22 cellular contexts compared by ENCODE assay signal in the genomic region with DNA sequence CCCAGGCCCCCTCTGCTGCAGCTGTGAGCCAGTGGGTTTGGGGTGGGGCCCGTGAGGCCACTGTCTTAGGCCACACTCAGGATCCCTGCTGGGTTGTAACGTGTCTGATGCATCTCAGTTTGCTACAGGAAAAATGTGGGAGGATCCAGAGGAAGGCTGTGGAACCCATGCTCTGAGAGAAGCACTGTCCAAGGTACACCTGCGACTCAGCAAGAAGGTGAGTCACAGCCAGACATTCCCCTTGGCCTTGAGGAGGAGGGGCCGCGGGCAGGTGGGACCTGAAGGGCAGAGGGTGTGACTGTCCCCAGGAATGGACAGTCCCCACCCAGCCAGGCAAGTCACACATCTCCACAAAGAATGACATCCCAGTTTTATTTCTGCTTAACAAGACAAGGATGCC. TPM values are rescaled to one million over a fixed set of nuclear protein-coding genes. Genes with fewer than 3 reads are reported as not detected.
DNase-seq lines count a peak whose midpoint lies in the region; ATAC-seq and TF ChIP-seq lines count a peak whose summit lies in the region.
"Had no signal": no experiment of that assay in that cellular context is flagged by ENCODE, and none has a peak within 500 bp of the region (broad histone marks: within the 10 kb centered on the region; RNA-seq: fewer than 3 reads in every experiment).

No MANE protein-coding gene starts in this region.

- no peaks in the 10 kb centered on the region for H3K36me3 Mint-ChIP-seq in activated T-helper 2 cell treated with anti-CD3 and anti-CD28 coated beads, Interferon-gamma antibody, Interleukin-2, Interleukin-4, amounts not matched to agents 10 μg/mL and 5 μg/mL and 100 μg/mL, durations not matched to agents 14 hours and 24 hours and 36 hours (ENCODE audit: low read depth)
- H3K36me3 Mint-ChIP-seq: CD4-positive, alpha-beta memory T cell; IgD-negative memory B cell had no signal

- no peak for TF ChIP-seq CTCF in Peyer's patch (IDR thresholded peaks at IDR 0.05)
- TF ChIP-seq CTCF in hepatocyte (IDR thresholded peaks at IDR 0.05; ENCODE audit: poor library complexity): no peak
- TF ChIP-seq CTCF in mucosa of descending colon (IDR thresholded peaks at IDR 0.05): no peak

- ATAC-seq in mucosa of descending colon (peak; percentile 49), GM18868 (IDR thresholded peaks at IDR 0.05; ENCODE audit: unreplicated experiment) (no peak)

- no peak overlapping the region for H3K27ac ChIP-seq in Peyer's patch
- no peak overlapping the region for H3K27ac ChIP-seq in hepatocyte
- H3K27ac ChIP-seq: 22Rv1, SJSA1 had no signal

- no peaks in the 10 kb centered on the region for H4K20me1 ChIP-seq in hepatocyte (ENCODE audit: insufficient read depth, poor library complexity, severe bottlenecking)

- WGBS in hepatocyte (ENCODE audit: low lambda C conversion rate, missing lambda C conversion rate): 54% methylated on average over 5 of the region's 5 CpGs

- H3K4me1 ChIP-seq in Peyer's patch (no peaks in the 10 kb centered on the region), hepatocyte (ENCODE audit: insufficient read depth) (peaks cover 5% of the 10 kb centered on the region), mucosa of descending colon (ENCODE audit: low read depth) (no peaks in the 10 kb centered on the region)
- H3K4me1 ChIP-seq: SJSA1 had no signal

- no peaks in the 10 kb centered on the region for H3K79me2 ChIP-seq in hepatocyte

- peak; percentile 14 for DNase-seq in DMS53 (lab: John Stamatoyannopoulos, UW)
- no peak for DNase-seq in DMS53 treated with DMSO at 0.1 percent for 48 hours (lab: John Stamatoyannopoulos, UW; ENCODE audit: unreplicated experiment)
- peak in 2 of 3 donors; percentile 62 to 66 for DNase-seq in Peyer's patch
- peak; percentile 69 for DNase-seq in hepatocyte (ENCODE audit: low spot score)
- no peak for DNase-seq in mucosa of descending colon
- DNase-seq in CD1c-positive myeloid dendritic cell (ENCODE audit: extremely low spot score): no peak
- no peak for DNase-seq in activated T-helper 2 cell treated with anti-CD3 and anti-CD28 coated beads, Interferon-gamma antibody, Interleukin-2, Interleukin-4, amounts not matched to agents 10 μg/mL and 5 μg/mL and 100 μg/mL, durations not matched to agents 14 hours and 24 hours and 36 hours (ENCODE audit: low spot score)
- DNase-seq: Calu3; CD4-positive, alpha-beta memory T cell; HCEC 1CT; Kasumi-1; MM.1S; NCI-H1092; NCI-H146; NCI-H2029 treated with DMSO at 0.1 percent for 48 hours; NCI-H2171; NCI-H526 had no signal

- no peaks in the 10 kb centered on the region for H3K4me1 Mint-ChIP-seq in activated T-helper 2 cell treated with anti-CD3 and anti-CD28 coated beads, Interferon-gamma antibody, Interleukin-2, Interleukin-4, amounts not matched to agents 10 μg/mL and 5 μg/mL and 100 μg/mL, durations not matched to agents 14 hours and 24 hours and 36 hours (ENCODE audit: low read depth)
- H3K4me1 Mint-ChIP-seq: CD4-positive, alpha-beta memory T cell; IgD-negative memory B cell had no signal

- no peaks in the 10 kb centered on the region for H3K36me3 ChIP-seq in Peyer's patch
- H3K36me3 ChIP-seq in hepatocyte (replicated peaks; ENCODE audit: insufficient read depth, low read depth): no peaks in the 10 kb centered on the region
- no peaks in the 10 kb centered on the region for H3K36me3 ChIP-seq in mucosa of descending colon (ENCODE audit: low read depth)
- H3K36me3 ChIP-seq: SJSA1 had no signal

- no peak overlapping the region for H3K4me2 ChIP-seq in hepatocyte

- no peaks in the 10 kb centered on the region for H3K9me3 ChIP-seq in Peyer's patch
- H3K9me3 ChIP-seq in hepatocyte (ENCODE audit: low read depth): no peaks in the 10 kb centered on the region
- no peaks in the 10 kb centered on the region for H3K9me3 ChIP-seq in mucosa of descending colon
- H3K9me3 ChIP-seq: SJSA1 had no signal

- H3K4me3 Mint-ChIP-seq in activated T-helper 2 cell treated with anti-CD3 and anti-CD28 coated beads, Interferon-gamma antibody, Interleukin-2, Interleukin-4, amounts not matched to agents 10 μg/mL and 5 μg/mL and 100 μg/mL, durations not matched to agents 14 hours and 24 hours and 36 hours (ENCODE audit: low read depth): no peak overlapping the region
- H3K4me3 Mint-ChIP-seq: CD4-positive, alpha-beta memory T cell; IgD-negative memory B cell had no signal

- peaks cover 3% of the 10 kb centered on the region for H3K27me3 Mint-ChIP-seq in activated T-helper 2 cell treated with anti-CD3 and anti-CD28 coated beads, Interferon-gamma antibody, Interleukin-2, Interleukin-4, amounts not matched to agents 10 μg/mL and 5 μg/mL and 100 μg/mL, durations not matched to agents 14 hours and 24 hours and 36 hours (ENCODE audit: low read depth)

- no peak for TF ChIP-seq POLR2A in Peyer's patch (IDR thresholded peaks at IDR 0.05)

- H3K9me3 Mint-ChIP-seq in activated T-helper 2 cell treated with anti-CD3 and anti-CD28 coated beads, Interferon-gamma antibody, Interleukin-2, Interleukin-4, amounts not matched to agents 10 μg/mL and 5 μg/mL and 100 μg/mL, durations not matched to agents 14 hours and 24 hours and 36 hours: no peaks in the 10 kb centered on the region
- H3K9me3 Mint-ChIP-seq: CD4-positive, alpha-beta memory T cell; IgD-negative memory B cell had no signal

- no peaks in the 10 kb centered on the region for H3K9me2 ChIP-seq in hepatocyte (replicated peaks; ENCODE audit: insufficient read depth)

- H2AFZ ChIP-seq in hepatocyte: no peak overlapping the region

- H3K4me3 ChIP-seq in Peyer's patch (no peak overlapping the region), hepatocyte (no peak overlapping the region), mucosa of descending colon (no peak overlapping the region)
- H3K4me3 ChIP-seq: SJSA1 had no signal

- H3K27me3 ChIP-seq in Peyer's patch (no peaks in the 10 kb centered on the region), hepatocyte (peaks cover 15% of the 10 kb centered on the region)

- H3K27ac Mint-ChIP-seq in activated T-helper 2 cell treated with anti-CD3 and anti-CD28 coated beads, Interferon-gamma antibody, Interleukin-2, Interleukin-4, amounts not matched to agents 10 μg/mL and 5 μg/mL and 100 μg/mL, durations not matched to agents 14 hours and 24 hours and 36 hours: no peak overlapping the region
- H3K27ac Mint-ChIP-seq: CD4-positive, alpha-beta memory T cell; IgD-negative memory B cell had no signal

- intact Hi-C loops in mucosa of descending colon (cut with DNase I, micrococcal nuclease): no loop called here
- intact Hi-C loops in activated T-helper 2 cell treated with anti-CD3 and anti-CD28 coated beads, Interferon-gamma antibody, Interleukin-2, Interleukin-4, amounts not matched to agents 10 μg/mL and 5 μg/mL and 100 μg/mL, durations not matched to agents 14 hours and 24 hours and 36 hours (cut with micrococcal nuclease): no loop called here

RNA-seq across cellular contexts. Expression of a gene that starts 27.8 kb away (rescaled TPM):
- not detected for total RNA-seq in Peyer's patch
- total RNA-seq in hepatocyte: not detected in 2 replicates
- polyA plus RNA-seq in hepatocyte: not detected in 2 replicates
- total RNA-seq in mucosa of descending colon: not detected
- total RNA-seq in activated T-helper 2 cell treated with anti-CD3 and anti-CD28 coated beads, Interferon-gamma antibody, Interleukin-2, Interleukin-4, amounts not matched to agents 10 μg/mL and 5 μg/mL and 100 μg/mL, durations not matched to agents 14 hours and 24 hours and 36 hours: not detected in 2 replicates
- total RNA-seq: Calu3; CD4-positive, alpha-beta memory T cell; SJSA1 had no signal
- polyA plus RNA-seq: AG04450; CD4-positive, alpha-beta memory T cell; IgD-negative memory B cell had no signal

Comparison
In these comparisons a context has a peak if more than half of its experiments do, and no peak if none do; other contexts are left out.
1. DNase-seq: peak in DMS53 (single experiment), Peyer's patch (2 of 3) and hepatocyte (single experiment); none in DMS53 treated with DMSO at 0.1 percent for 48 hours (single experiment), mucosa of descending colon (0 of 3), CD1c-positive myeloid dendritic cell (single experiment) and activated T-helper 2 cell treated with anti-CD3 and anti-CD28 coated beads, Interferon-gamma antibody, Interleukin-2, Interleukin-4, amounts not matched to agents 10 μg/mL and 5 μg/mL and 100 μg/mL, durations not matched to agents 14 hours and 24 hours and 36 hours (single experiment).